1 cellular context compared by ENCODE assay signal in genomic region chr12:94379479-94380113, GRCh38.
TF ChIP-seq lines count a peak whose summit lies in the region.

No MANE protein-coding gene starts in this region.

TF ChIP-seq in HepG2, 621 proteins besides CTCF, POLR2A, EP300 and RAD21 (continued from another document):
- TF ChIP-seq LRRFIP1 (CRISPR knock-in tag; conservative IDR thresholded peaks at IDR 0.05) (no peak), RNF219 (CRISPR knock-in tag; IDR thresholded peaks at IDR 0.05) (no peak), ZFP36L1 (CRISPR knock-in tag; IDR thresholded peaks at IDR 0.05) (no peak), FOXK1 (CRISPR knock-in tag; IDR thresholded peaks at IDR 0.05; ENCODE audit: borderline replicate concordance, low read depth) (no peak), NFRKB (IDR thresholded peaks at IDR 0.05) (no peak), SMC3 (IDR thresholded peaks at IDR 0.05; ENCODE audit: low read length) (no peak), MNT (IDR thresholded peaks at IDR 0.05) (no peak), MAZ (IDR thresholded peaks at IDR 0.05; ENCODE audit: borderline replicate concordance, low read depth, low read length) (no peak), MAZ (CRISPR knock-in tag; IDR thresholded peaks at IDR 0.05; ENCODE audit: low read depth) (no peak), ZNF296 (CRISPR knock-in tag; conservative IDR thresholded peaks at IDR 0.05) (no peak), ZNF280D (CRISPR knock-in tag; IDR thresholded peaks at IDR 0.05) (no peak), ZNF776 (CRISPR knock-in tag; IDR thresholded peaks at IDR 0.05) (no peak), GTF2F1 (IDR thresholded peaks at IDR 0.05; ENCODE audit: low read length) (no peak), TAF15 (IDR thresholded peaks at IDR 0.05; ENCODE audit: low read depth, low read length, poor library complexity, severe bottlenecking) (no peak), PREB (CRISPR knock-in tag; IDR thresholded peaks at IDR 0.05) (no peak), PRDM15 (CRISPR knock-in tag; IDR thresholded peaks at IDR 0.05) (no peak)
